Comparison of ENCODE assay signal across 24 cellular contexts in genomic region chr14:99955826-99956455, GRCh38.
"Had no signal": no experiment of that assay in that cellular context is flagged by ENCODE, and none has a peak within 500 bp of the region (broad histone marks: within the 10 kb centered on the region; RNA-seq: fewer than 3 reads in every experiment).

No MANE protein-coding gene starts in this region.

- H3K9me3 ChIP-seq: Peyer's patch had no signal

- H3K27me3 ChIP-seq: brain microvascular endothelial cell, cardiac muscle cell, Peyer's patch had no signal

- H3K27ac ChIP-seq: brain microvascular endothelial cell, cardiac muscle cell, Peyer's patch, RWPE1 had no signal

- DNase-seq: activated CD4-positive, alpha-beta memory T cell treated with anti-CD3 and anti-CD28 coated beads for 36 hours; activated CD4-positive, alpha-beta T cell treated with anti-CD3 and anti-CD28 coated beads, Interleukin-2, amount 10 ng/mL, durations not matched to agents 7 days and 5 days; activated CD4-positive, CD25-positive, alpha-beta regulatory T cell treated with anti-CD3 and anti-CD28 coated beads, Interleukin-2, amount 50 U/mL, for 72 hours; activated CD8-positive, alpha-beta memory T cell treated with anti-CD3 and anti-CD28 coated beads, Interleukin-2, amount 50 U/mL, for 4 hours; activated gamma-delta T cell; activated naive CD4-positive, alpha-beta T cell treated with anti-CD3 and anti-CD28 coated beads for 36 hours; activated T-cell treated with anti-CD3 and anti-CD28 coated beads, Interleukin-2, amount 50 U/mL, for 1 hour; amygdala; brain microvascular endothelial cell; Karpas-422; NCI-H1105 treated with DMSO at 0.1 percent for 48 hours; NCI-H1436 treated with DMSO at 0.1 percent for 48 hours; NCI-H187; NCI-H2081; NCI-H510A treated with DMSO at 0.1 percent for 48 hours; NCI-H69; NK-92 treated with Interleukin-12 subunit alpha and Interleukin-12 subunit beta, amount 100 ng/mL, for 24 hours; Peyer's patch; Right ventricle myocardium superior had no signal

- H3K4me3 ChIP-seq: cardiac muscle cell, K562, Peyer's patch had no signal

- H3K4me1 ChIP-seq: Peyer's patch had no signal

- ATAC-seq: activated T-helper 17 cell treated with anti-CD3 and anti-CD28 coated beads, Interleukin-2, amount 50 U/mL, for 72 hours; K562; WTC11 had no signal

- H3K36me3 ChIP-seq: brain microvascular endothelial cell, cardiac muscle cell, Peyer's patch had no signal
